ENCODE assay signal across 1 cellular context in genomic region chr7:49023345-49024330, GRCh38.
TF ChIP-seq lines count a peak whose summit lies in the region.

No MANE protein-coding gene starts in this region.

TF ChIP-seq in GM23338, 12 proteins besides CTCF, POLR2A, EP300 and RAD21:
- TF ChIP-seq, protein P1, sequence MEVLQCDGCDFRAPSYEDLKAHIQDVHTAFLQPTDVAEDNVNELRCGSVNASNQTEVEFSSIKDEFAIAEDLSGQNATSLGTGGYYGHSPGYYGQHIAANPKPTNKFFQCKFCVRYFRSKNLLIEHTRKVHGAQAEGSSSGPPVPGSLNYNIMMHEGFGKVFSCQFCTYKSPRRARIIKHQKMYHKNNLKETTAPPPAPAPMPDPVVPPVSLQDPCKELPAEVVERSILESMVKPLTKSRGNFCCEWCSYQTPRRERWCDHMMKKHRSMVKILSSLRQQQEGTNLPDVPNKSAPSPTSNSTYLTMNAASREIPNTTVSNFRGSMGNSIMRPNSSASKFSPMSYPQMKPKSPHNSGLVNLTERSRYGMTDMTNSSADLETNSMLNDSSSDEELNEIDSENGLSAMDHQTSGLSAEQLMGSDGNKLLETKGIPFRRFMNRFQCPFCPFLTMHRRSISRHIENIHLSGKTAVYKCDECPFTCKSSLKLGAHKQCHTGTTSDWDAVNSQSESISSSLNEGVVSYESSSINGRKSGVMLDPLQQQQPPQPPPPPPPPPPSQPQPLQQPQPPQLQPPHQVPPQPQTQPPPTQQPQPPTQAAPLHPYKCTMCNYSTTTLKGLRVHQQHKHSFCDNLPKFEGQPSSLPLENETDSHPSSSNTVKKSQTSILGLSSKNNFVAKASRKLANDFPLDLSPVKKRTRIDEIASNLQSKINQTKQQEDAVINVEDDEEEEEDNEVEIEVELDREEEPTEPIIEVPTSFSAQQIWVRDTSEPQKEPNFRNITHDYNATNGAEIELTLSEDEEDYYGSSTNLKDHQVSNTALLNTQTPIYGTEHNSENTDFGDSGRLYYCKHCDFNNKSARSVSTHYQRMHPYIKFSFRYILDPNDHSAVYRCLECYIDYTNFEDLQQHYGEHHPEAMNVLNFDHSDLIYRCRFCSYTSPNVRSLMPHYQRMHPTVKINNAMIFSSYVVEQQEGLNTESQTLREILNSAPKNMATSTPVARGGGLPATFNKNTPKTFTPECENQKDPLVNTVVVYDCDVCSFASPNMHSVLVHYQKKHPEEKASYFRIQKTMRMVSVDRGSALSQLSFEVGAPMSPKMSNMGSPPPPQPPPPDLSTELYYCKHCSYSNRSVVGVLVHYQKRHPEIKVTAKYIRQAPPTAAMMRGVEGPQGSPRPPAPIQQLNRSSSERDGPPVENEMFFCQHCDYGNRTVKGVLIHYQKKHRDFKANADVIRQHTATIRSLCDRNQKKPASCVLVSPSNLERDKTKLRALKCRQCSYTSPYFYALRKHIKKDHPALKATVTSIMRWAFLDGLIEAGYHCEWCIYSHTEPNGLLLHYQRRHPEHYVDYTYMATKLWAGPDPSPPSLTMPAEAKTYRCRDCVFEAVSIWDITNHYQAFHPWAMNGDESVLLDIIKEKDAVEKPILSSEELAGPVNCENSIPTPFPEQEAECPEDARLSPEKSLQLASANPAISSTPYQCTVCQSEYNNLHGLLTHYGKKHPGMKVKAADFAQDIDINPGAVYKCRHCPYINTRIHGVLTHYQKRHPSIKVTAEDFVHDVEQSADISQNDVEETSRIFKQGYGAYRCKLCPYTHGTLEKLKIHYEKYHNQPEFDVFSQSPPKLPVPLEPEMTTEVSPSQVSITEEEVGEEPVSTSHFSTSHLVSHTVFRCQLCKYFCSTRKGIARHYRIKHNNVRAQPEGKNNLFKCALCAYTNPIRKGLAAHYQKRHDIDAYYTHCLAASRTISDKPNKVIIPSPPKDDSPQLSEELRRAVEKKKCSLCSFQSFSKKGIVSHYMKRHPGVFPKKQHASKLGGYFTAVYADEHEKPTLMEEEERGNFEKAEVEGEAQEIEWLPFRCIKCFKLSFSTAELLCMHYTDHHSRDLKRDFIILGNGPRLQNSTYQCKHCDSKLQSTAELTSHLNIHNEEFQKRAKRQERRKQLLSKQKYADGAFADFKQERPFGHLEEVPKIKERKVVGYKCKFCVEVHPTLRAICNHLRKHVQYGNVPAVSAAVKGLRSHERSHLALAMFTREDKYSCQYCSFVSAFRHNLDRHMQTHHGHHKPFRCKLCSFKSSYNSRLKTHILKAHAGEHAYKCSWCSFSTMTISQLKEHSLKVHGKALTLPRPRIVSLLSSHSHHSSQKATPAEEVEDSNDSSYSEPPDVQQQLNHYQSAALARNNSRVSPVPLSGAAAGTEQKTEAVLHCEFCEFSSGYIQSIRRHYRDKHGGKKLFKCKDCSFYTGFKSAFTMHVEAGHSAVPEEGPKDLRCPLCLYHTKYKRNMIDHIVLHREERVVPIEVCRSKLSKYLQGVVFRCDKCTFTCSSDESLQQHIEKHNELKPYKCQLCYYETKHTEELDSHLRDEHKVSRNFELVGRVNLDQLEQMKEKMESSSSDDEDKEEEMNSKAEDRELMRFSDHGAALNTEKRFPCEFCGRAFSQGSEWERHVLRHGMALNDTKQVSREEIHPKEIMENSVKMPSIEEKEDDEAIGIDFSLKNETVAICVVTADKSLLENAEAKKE (CRISPR knock-in tag; IDR thresholded peaks at IDR 0.05) = no peak
- no peak for TF ChIP-seq EZH2 (IDR thresholded peaks at IDR 0.05; ENCODE audit: low read depth, unreplicated experiment)
- no peak for TF ChIP-seq POLR2AphosphoS5 (IDR thresholded peaks at IDR 0.05; ENCODE audit: low read depth)
- no peak for TF ChIP-seq ETS1 (IDR thresholded peaks at IDR 0.05)
- no peak for TF ChIP-seq NANOG (IDR thresholded peaks at IDR 0.05; ENCODE audit: borderline replicate concordance)
- no peak for TF ChIP-seq ZNF114 (CRISPR knock-in tag; IDR thresholded peaks at IDR 0.05)
- no peak for TF ChIP-seq JUNB (IDR thresholded peaks at IDR 0.05; ENCODE audit: unreplicated experiment)
- TF ChIP-seq CREB1 (CRISPR knock-in tag; IDR thresholded peaks at IDR 0.05; ENCODE audit: low read depth) = no peak
- TF ChIP-seq, protein P2, sequence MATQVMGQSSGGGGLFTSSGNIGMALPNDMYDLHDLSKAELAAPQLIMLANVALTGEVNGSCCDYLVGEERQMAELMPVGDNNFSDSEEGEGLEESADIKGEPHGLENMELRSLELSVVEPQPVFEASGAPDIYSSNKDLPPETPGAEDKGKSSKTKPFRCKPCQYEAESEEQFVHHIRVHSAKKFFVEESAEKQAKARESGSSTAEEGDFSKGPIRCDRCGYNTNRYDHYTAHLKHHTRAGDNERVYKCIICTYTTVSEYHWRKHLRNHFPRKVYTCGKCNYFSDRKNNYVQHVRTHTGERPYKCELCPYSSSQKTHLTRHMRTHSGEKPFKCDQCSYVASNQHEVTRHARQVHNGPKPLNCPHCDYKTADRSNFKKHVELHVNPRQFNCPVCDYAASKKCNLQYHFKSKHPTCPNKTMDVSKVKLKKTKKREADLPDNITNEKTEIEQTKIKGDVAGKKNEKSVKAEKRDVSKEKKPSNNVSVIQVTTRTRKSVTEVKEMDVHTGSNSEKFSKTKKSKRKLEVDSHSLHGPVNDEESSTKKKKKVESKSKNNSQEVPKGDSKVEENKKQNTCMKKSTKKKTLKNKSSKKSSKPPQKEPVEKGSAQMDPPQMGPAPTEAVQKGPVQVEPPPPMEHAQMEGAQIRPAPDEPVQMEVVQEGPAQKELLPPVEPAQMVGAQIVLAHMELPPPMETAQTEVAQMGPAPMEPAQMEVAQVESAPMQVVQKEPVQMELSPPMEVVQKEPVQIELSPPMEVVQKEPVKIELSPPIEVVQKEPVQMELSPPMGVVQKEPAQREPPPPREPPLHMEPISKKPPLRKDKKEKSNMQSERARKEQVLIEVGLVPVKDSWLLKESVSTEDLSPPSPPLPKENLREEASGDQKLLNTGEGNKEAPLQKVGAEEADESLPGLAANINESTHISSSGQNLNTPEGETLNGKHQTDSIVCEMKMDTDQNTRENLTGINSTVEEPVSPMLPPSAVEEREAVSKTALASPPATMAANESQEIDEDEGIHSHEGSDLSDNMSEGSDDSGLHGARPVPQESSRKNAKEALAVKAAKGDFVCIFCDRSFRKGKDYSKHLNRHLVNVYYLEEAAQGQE (IDR thresholded peaks at IDR 0.05; ENCODE audit: unreplicated experiment) = no peak
- no peak for TF ChIP-seq STAT1 (IDR thresholded peaks at IDR 0.05; ENCODE audit: unreplicated experiment)
- TF ChIP-seq ZNF331 (CRISPR knock-in tag; IDR thresholded peaks at IDR 0.05; ENCODE audit: low read depth) = no peak
- TF ChIP-seq EZH2phosphoT487 (IDR thresholded peaks at IDR 0.05; ENCODE audit: unreplicated experiment) = no peak
